In genomic region chr1:3989465-3989864, GRCh38 we compare ENCODE assay signal across 11 cellular contexts.
"Had no signal": no experiment of that assay in that cellular context is flagged by ENCODE, and none has a peak within 500 bp of the region (broad histone marks: within the 10 kb centered on the region; RNA-seq: fewer than 3 reads in every experiment).

No MANE protein-coding gene starts in this region.

- FAIRE-seq: H1, H54 had no signal

- H3K27ac ChIP-seq: GM23248 had no signal

- H3K36me3 ChIP-seq: HAP-1 had no signal

- H3K9ac ChIP-seq: GM23248 had no signal

- H3K4me3 Mint-ChIP-seq: GM23338, H9, HFFc6 had no signal

- ATAC-seq: GM23338, HCT116 had no signal

- H2AFZ ChIP-seq: GM23248, GM23338 had no signal

- H3K4me2 ChIP-seq: GM23338 had no signal

- DNase-seq: GM23248, GOT3, H7, H9, HCEC 1CT, HFFc6 had no signal

- H3K27ac Mint-ChIP-seq: GM23338, H9, HFFc6 had no signal

- H3K4me3 ChIP-seq: GM23248, GM23338, HAP-1 had no signal

- H3K9me3 ChIP-seq: HAP-1 had no signal

- H3K4me1 ChIP-seq: HAP-1 had no signal

- H3K4me1 Mint-ChIP-seq: GM23338 had no signal
